1 cellular context compared by ENCODE assay signal in genomic region chr11:118621071-118621815, GRCh38.
A peak's percentile ranks its signal among the peaks of the same experiment; 100 is the strongest.
TF ChIP-seq lines count a peak whose summit lies in the region.

No MANE protein-coding gene starts in this region.

TF ChIP-seq in H1, 55 proteins besides CTCF, POLR2A, EP300 and RAD21:
- TF ChIP-seq SP1 (IDR thresholded peaks at IDR 0.05; ENCODE audit: low read depth, low read length) (peak; percentile 63), TAF1 (IDR thresholded peaks at IDR 0.05; ENCODE audit: low read depth, low read length) (peak; percentile 51), CHD7 (IDR thresholded peaks at IDR 0.05; ENCODE audit: insufficient replicate concordance, low read length) (no peak), TBP (IDR thresholded peaks at IDR 0.05; ENCODE audit: low read depth, low read length) (0 out of 2 replicates have a peak, but pooled peaks have one; percentile 8), E2F6 (IDR thresholded peaks at IDR 0.05) (peak; percentile 28; the same call in 1 of the 2 replicates), TAF7 (optimal IDR thresholded peaks at IDR 0.05; ENCODE audit: borderline replicate concordance, low read depth, low read length) (peak; percentile 63), JUND (IDR thresholded peaks at IDR 0.05; ENCODE audit: low read length) (no peak), KDM1A (IDR thresholded peaks at IDR 0.05; ENCODE audit: borderline replicate concordance, low read length) (peak; percentile 97), ASH2L (IDR thresholded peaks at IDR 0.05; ENCODE audit: low read length) (peak; percentile 56), SIN3A (conservative IDR thresholded peaks at IDR 0.05 in 1 of 2, IDR thresholded peaks at IDR 0.05 in 1 of 2; ENCODE audit: low read depth in 1 of 2, low read length in 2 of 2) (peak in 1 of 2 experiments; percentile 16; a peak in 1 of 4 replicates), PHF8 (conservative IDR thresholded peaks at IDR 0.05; ENCODE audit: low read depth, low read length) (peak; percentile 87), BRCA1 (IDR thresholded peaks at IDR 0.05; ENCODE audit: low read depth, low read length) (no peak), TCF12 (IDR thresholded peaks at IDR 0.05; ENCODE audit: low read depth, low read length) (no peak), RXRA (IDR thresholded peaks at IDR 0.05; ENCODE audit: insufficient read depth, low read depth, low read length) (0 out of 2 replicates have a peak, but pooled peaks have one; percentile 48), MAX (IDR thresholded peaks at IDR 0.05) (no peak)
